In the genomic region with DNA sequence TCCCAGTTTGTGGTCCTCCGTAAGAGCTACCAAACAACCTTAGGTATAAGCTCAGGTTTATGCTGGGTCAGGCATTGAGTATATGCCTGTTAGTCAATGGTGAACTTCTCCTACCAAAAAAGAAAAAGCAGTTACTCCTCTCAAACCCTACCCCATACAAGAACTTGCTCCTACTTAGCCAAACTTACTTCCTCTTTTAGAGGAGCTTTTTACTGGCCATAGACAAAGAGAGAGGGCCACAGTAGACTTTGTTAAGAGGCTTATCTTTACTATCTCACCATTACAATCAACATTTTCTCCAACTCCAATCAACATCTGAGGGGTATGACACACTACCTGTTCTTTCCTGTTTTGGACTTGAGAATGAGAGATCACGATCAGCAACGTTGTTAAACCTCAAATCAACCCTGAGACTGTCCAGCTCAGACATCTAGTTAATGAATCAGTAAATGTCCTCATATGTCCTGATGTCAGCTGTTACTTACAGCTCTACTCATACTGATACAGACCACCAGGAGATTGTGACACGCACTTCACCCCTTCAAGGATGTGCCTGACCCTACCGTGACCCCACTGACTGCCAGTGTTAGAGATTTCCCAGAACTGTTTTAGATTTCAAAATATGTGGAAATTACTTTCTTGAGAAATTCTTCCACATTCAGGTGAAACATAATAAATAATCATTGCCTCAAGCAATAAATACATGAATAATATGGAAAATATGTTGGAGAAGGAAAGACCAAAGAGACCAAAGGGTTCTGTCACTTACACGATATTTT, we compare ENCODE assay signal across 8 cellular contexts. TPM values are rescaled to one million over a fixed set of nuclear protein-coding genes. Genes with fewer than 3 reads are reported as not detected.
DNase-seq lines count a peak whose midpoint lies in the region; ATAC-seq and TF ChIP-seq lines count a peak whose summit lies in the region.

No MANE protein-coding gene starts in this region.

- H3K27ac ChIP-seq in suprapubic skin, result no peak overlapping the region

- no peaks in the 10 kb centered on the region for H3K27me3 ChIP-seq in suprapubic skin

- no peak for TF ChIP-seq POLR2A in suprapubic skin (IDR thresholded peaks at IDR 0.05)

- TF ChIP-seq CTCF in foreskin fibroblast (IDR thresholded peaks at IDR 0.05; ENCODE audit: low read depth, low read length) (no peak), suprapubic skin (IDR thresholded peaks at IDR 0.05) (no peak)

- no peaks in the 10 kb centered on the region for H3K4me1 ChIP-seq in suprapubic skin

- in situ Hi-C loops in Caki2 (cut with HindIII; ENCODE audit: low pct_unique_long_range_greater_than_20kb, low sequenced_read_pairs), result no loop called here

- 55% methylated on average over 6 of the region's 6 CpGs for WGBS in suprapubic skin

- ATAC-seq in GM21723 (IDR thresholded peaks at IDR 0.05; ENCODE audit: unreplicated experiment) (peak; percentile 55), GM18502 (IDR thresholded peaks at IDR 0.05; ENCODE audit: poor library complexity, unreplicated experiment) (no peak)

- peak; percentile 29 for DNase-seq in Caki2 (ENCODE audit: low read depth)
- peak; percentile 65 for DNase-seq in RPMI7951 (ENCODE audit: low read depth)
- peak; percentile 32 to 33 for DNase-seq in foreskin fibroblast
- no peak for DNase-seq in suprapubic skin (ENCODE audit: low spot score in 2 of 2)
- no peak for DNase-seq in islet precursor cell
- no peak for DNase-seq in NCI-H146 (lab: John Stamatoyannopoulos, UW)

- no peaks in the 10 kb centered on the region for H3K36me3 ChIP-seq in suprapubic skin

- no peak overlapping the region for H3K4me3 ChIP-seq in foreskin fibroblast (ENCODE audit: low read depth in 1 of 2, low read length in 2 of 2)
- H3K4me3 ChIP-seq in suprapubic skin, result no peak overlapping the region

- H3K9me3 ChIP-seq in suprapubic skin, result no peaks in the 10 kb centered on the region

- no peak for TF ChIP-seq EP300 in suprapubic skin (IDR thresholded peaks at IDR 0.05)

RNA-seq across cellular contexts. Expression of gene CCDC71L, which starts 18.4 kb away (rescaled TPM):
- total RNA-seq in Caki2 (2014; rRNA removed; shearing (Covaris generic); ENCODE audit: low replicate concordance), result 9.7 and 24.4 TPM in 2 replicates
- total RNA-seq in RPMI7951 (2014; rRNA removed; shearing (Covaris generic)), result 19.2 and 19.6 TPM in 2 replicates
- total RNA-seq in suprapubic skin, result 10 to 100 TPM in 2 of 4 donors, 1 to 10 TPM in 2; 7.8 to 18.2 (median 12.9) TPM

Comparison
In these comparisons a context has a peak if more than half of its experiments do, and no peak if none do; other contexts are left out.
1. DNase-seq: peak in Caki2 (single experiment), RPMI7951 (single experiment) and foreskin fibroblast (2 of 2); none in suprapubic skin (0 of 2), islet precursor cell (single experiment) and NCI-H146 (single experiment).